In genomic region chr19:588758-589692, GRCh38 we compare ENCODE assay signal across 9 cellular contexts. TPM values are rescaled to one million over a fixed set of nuclear protein-coding genes. Genes with fewer than 3 reads are reported as not detected.
DNase-seq lines count a peak whose midpoint lies in the region; ATAC-seq and TF ChIP-seq lines count a peak whose summit lies in the region.
"Had no signal": no experiment of that assay in that cellular context is flagged by ENCODE, and none has a peak within 500 bp of the region (broad histone marks: within the 10 kb centered on the region; RNA-seq: fewer than 3 reads in every experiment).

No MANE protein-coding gene starts in this region.

- H3K4me3 ChIP-seq in LNCaP clone FGC (ENCODE audit: low read depth, low read length) = 0 out of 2 replicates have a peak overlapping the region, but pooled peaks have one; percentile 13
- peak overlapping the region; percentile 30 for H3K4me3 ChIP-seq in WERI-Rb-1 (ENCODE audit: low read depth, low read length)

- peak; percentile 84 for DNase-seq in DMS53 (lab: John Stamatoyannopoulos, UW)
- DNase-seq in LNCaP clone FGC (ENCODE audit: low read depth) = no peak
- DNase-seq in WERI-Rb-1 = peak; percentile 75
- peak; percentile 27 for DNase-seq in naive B cell
- no peak for DNase-seq in cerebellar cortex (ENCODE audit: low spot score)

- H3K4me1 Mint-ChIP-seq in naive B cell = peaks cover 2 to 7% (median 5%) of the 10 kb centered on the region in 3 donors

- H3K27me3 Mint-ChIP-seq in naive B cell = peaks cover 4 to 51% (median 11%) of the 10 kb centered on the region in 3 donors

- TF ChIP-seq CTCF in LNCaP clone FGC (IDR thresholded peaks at IDR 0.05; ENCODE audit: control insufficient read depth, extremely low read depth, insufficient read depth) = no peak
- peak; percentile 50 for TF ChIP-seq CTCF in WERI-Rb-1 (IDR thresholded peaks at IDR 0.05; ENCODE audit: low read depth, low read length)

- no peaks in the 10 kb centered on the region for H3K9me3 Mint-ChIP-seq in naive B cell

- peaks cover under 1% of the 10 kb centered on the region; the same call in 1 of the 2 replicates for H3K36me3 ChIP-seq in WERI-Rb-1
- H3K36me3 ChIP-seq: sigmoid colon had no signal

- peak overlapping the region in 7 of 8 donors; percentile 55 to 81 (median 64) for H3K4me3 Mint-ChIP-seq in naive B cell

- H3K36me3 Mint-ChIP-seq in naive B cell = no peaks in the 10 kb centered on the region

- H3K9me3 ChIP-seq in WERI-Rb-1 (ENCODE audit: severe bottlenecking) = no peaks in the 10 kb centered on the region
- H3K9me3 ChIP-seq: sigmoid colon had no signal

- H3K27ac Mint-ChIP-seq in naive B cell = peak overlapping the region in 1 of 6 donors; percentile 44

- no peak overlapping the region for H3K27ac ChIP-seq in WERI-Rb-1
- H3K27ac ChIP-seq: sigmoid colon had no signal

- H3K27me3 ChIP-seq in WERI-Rb-1 (ENCODE audit: insufficient read depth, low read depth, severe bottlenecking) = peaks cover 38% of the 10 kb centered on the region

- ATAC-seq in naive B cell (ENCODE audit: low read depth in 2 of 2) (peak; percentile 7 to 13), HG03159 (IDR thresholded peaks at IDR 0.05; ENCODE audit: unreplicated experiment) (no peak), HG03175 (IDR thresholded peaks at IDR 0.05; ENCODE audit: unreplicated experiment) (no peak), GM18498 (IDR thresholded peaks at IDR 0.05; ENCODE audit: unreplicated experiment) (no peak)

RNA-seq across cellular contexts. Expression of gene HCN2, which starts 0.7 kb away (rescaled TPM):
- not detected for polyA plus RNA-seq in naive B cell (ENCODE audit: low read depth in 6 of 6)

RNA-seq across cellular contexts. Expression of gene BSG, which starts 16.6 kb away (rescaled TPM):
- polyA plus RNA-seq in naive B cell (ENCODE audit: low read depth in 6 of 6) = 100 to 1,000 TPM; 205 to 270 (median 235) TPM

RNA-seq across cellular contexts. Expression of gene POLRMT, which starts 44.3 kb away (rescaled TPM):
- 10 to 100 TPM; 12.1 to 56.8 (median 34.4) TPM for polyA plus RNA-seq in naive B cell (ENCODE audit: low read depth in 6 of 6)

RNA-seq across cellular contexts. Expression of gene GZMM, which starts 45.2 kb away (rescaled TPM):
- 1 to 10 TPM in 2 of 6 donors, under 1 TPM in 2, not detected in 2; 0.40 to 1.5 (median 1.0) TPM for polyA plus RNA-seq in naive B cell (ENCODE audit: low read depth in 6 of 6)

RNA-seq across cellular contexts. Expression of gene FGF22, which starts 50.7 kb away (rescaled TPM):
- not detected for polyA plus RNA-seq in naive B cell (ENCODE audit: low read depth in 6 of 6)

Comparison
In these comparisons a context has a peak if more than half of its experiments do, and no peak if none do; other contexts are left out.
1. DNase-seq: peak in DMS53 (single experiment), WERI-Rb-1 (single experiment) and naive B cell (single experiment); none in LNCaP clone FGC (single experiment) and cerebellar cortex (single experiment).
2. ATAC-seq: peak in naive B cell (2 of 2); none in HG03159 (single experiment), HG03175 (single experiment) and GM18498 (single experiment).